35 cellular contexts compared by ENCODE assay signal in the genomic region with DNA sequence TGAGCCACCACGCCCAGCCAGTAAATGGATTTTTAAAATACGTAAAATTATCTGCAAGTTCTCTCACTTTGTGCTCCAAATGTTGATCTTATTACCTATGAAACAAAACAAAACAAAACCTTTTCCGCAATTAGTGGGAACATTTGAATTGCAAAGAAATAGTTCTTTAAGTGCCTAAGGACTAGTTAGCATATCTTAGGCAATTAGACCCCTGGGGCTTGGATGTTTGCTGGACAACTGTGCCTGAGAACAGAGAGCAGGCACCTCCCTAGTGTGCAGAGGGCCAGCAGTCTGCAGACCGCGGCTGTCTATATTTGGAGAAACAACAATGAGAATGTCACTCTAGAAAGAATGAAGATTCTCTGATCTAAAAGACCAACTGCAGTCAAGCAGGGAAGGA. TPM values are rescaled to one million over a fixed set of nuclear protein-coding genes. Genes with fewer than 3 reads are reported as not detected.
A peak's percentile ranks its signal among the peaks of the same experiment; 100 is the strongest.
DNase-seq lines count a peak whose midpoint lies in the region; ATAC-seq, FAIRE-seq and TF ChIP-seq lines count a peak whose summit lies in the region.
"Had no signal": no experiment of that assay in that cellular context is flagged by ENCODE, and none has a peak within 500 bp of the region (broad histone marks: within the 10 kb centered on the region; RNA-seq: fewer than 3 reads in every experiment).

No MANE protein-coding gene starts in this region.

- no peaks in the 10 kb centered on the region for H3K36me3 Mint-ChIP-seq in activated CD8-positive, alpha-beta memory T cell treated with anti-CD3 and anti-CD28 coated beads, Interleukin-2, amount 10 ng/mL, durations not matched to agents 7 days and 5 days

- no peak for FAIRE-seq in kidney (lab: Jason Lieb, UNC)
- FAIRE-seq: endothelial cell of umbilical vein, HTR-8/SVneo, urothelium cell line had no signal

- H3K27me3 ChIP-seq in adipocyte (replicated peaks; ENCODE audit: control insufficient read depth, insufficient read depth, low read length) (no peaks in the 10 kb centered on the region), PC-3 (ENCODE audit: low read length) (peaks cover 31% of the 10 kb centered on the region), lower lobe of right lung (ENCODE audit: low read depth) (no peaks in the 10 kb centered on the region)
- H3K27me3 ChIP-seq: ascending aorta; BLaER1 treated with 17β-estradiol and CSF1 and Interleukin-3, amounts not matched to agents 10 nM and 100 nM had no signal

- no peak overlapping the region for H3K9ac ChIP-seq in adipocyte (ENCODE audit: low read length)
- H3K9ac ChIP-seq in kidney (ENCODE audit: low read length in 2 of 2): no peak overlapping the region
- no peak overlapping the region for H3K9ac ChIP-seq in PC-3 (ENCODE audit: low read length)
- H3K9ac ChIP-seq: BLaER1 treated with 17β-estradiol and CSF1 and Interleukin-3, amounts not matched to agents 10 nM and 100 nM had no signal

- H3K9me2 ChIP-seq in PC-3 (replicated peaks; ENCODE audit: low read length): no peaks in the 10 kb centered on the region

- ATAC-seq in PC-3 (no peak), lower lobe of right lung (no peak)
- ATAC-seq in activated CD8-positive, alpha-beta memory T cell treated with anti-CD3 and anti-CD28 coated beads, Interleukin-2, amount 10 ng/mL, durations not matched to agents 7 days and 5 days: no peak
- ATAC-seq: activated naive CD4-positive, alpha-beta T cell treated with anti-CD3 and anti-CD28 coated beads, Interleukin-2, amount 50 U/mL, for 72 hours; activated T-helper 17 cell treated with anti-CD3 and anti-CD28 coated beads, Interleukin-2, amount 50 U/mL, for 72 hours; left lobe of liver; naive thymus-derived CD8-positive, alpha-beta T cell; Panc1 had no signal

- no peaks in the 10 kb centered on the region for H3K79me2 ChIP-seq in PC-3 (ENCODE audit: low read length)

- H3K27ac ChIP-seq in HEK293 (ENCODE audit: extremely low read depth, low read depth, low read length) (no peak overlapping the region), kidney (ENCODE audit: low read depth in 2 of 2, low read length in 2 of 2) (no peak overlapping the region), PC-3 (ENCODE audit: low read length) (no peak overlapping the region), lower lobe of right lung (no peak overlapping the region)
- H3K27ac ChIP-seq: ascending aorta; BLaER1 treated with 17β-estradiol and CSF1 and Interleukin-3, amounts not matched to agents 10 nM and 100 nM had no signal

- H3K27me3 Mint-ChIP-seq in activated CD8-positive, alpha-beta memory T cell treated with anti-CD3 and anti-CD28 coated beads, Interleukin-2, amount 10 ng/mL, durations not matched to agents 7 days and 5 days: peaks cover 4% of the 10 kb centered on the region

- H3K4me3 ChIP-seq in HEK293 (ENCODE audit: low read depth, low read length) (no peak overlapping the region), adipocyte (ENCODE audit: low read length) (peak overlapping the region; percentile 35), kidney (ENCODE audit: low read length in 2 of 2) (no peak overlapping the region), PC-3 (ENCODE audit: low read length) (no peak overlapping the region), lower lobe of right lung (no peak overlapping the region)
- H3K4me3 ChIP-seq: ascending aorta; BLaER1 treated with 17β-estradiol and CSF1 and Interleukin-3, amounts not matched to agents 10 nM and 100 nM had no signal

- TF ChIP-seq CTCF in HEK293 (tag by site-specific recombination; IDR thresholded peaks at IDR 0.05) (no peak), kidney (IDR thresholded peaks at IDR 0.05; ENCODE audit: borderline replicate concordance, extremely low read depth, insufficient read depth) (no peak), PC-3 (conservative IDR thresholded peaks at IDR 0.05; ENCODE audit: low read depth, low read length) (no peak), lower lobe of right lung (IDR thresholded peaks at IDR 0.05) (no peak)

- H3K27ac Mint-ChIP-seq in activated CD8-positive, alpha-beta memory T cell treated with anti-CD3 and anti-CD28 coated beads, Interleukin-2, amount 10 ng/mL, durations not matched to agents 7 days and 5 days: no peak overlapping the region
- H3K27ac Mint-ChIP-seq: activated B cell treated with CpG ODN at 0.5 μM for 24 hours; activated naive CD4-positive, alpha-beta T cell treated with anti-CD3 and anti-CD28 coated beads, Interleukin-2, amount 50 U/mL, for 72 hours; activated T-helper 17 cell treated with anti-CD3 and anti-CD28 coated beads, Interleukin-2, amount 50 U/mL, for 72 hours; naive thymus-derived CD8-positive, alpha-beta T cell had no signal

- no peaks in the 10 kb centered on the region for H3K4me1 ChIP-seq in HEK293 (ENCODE audit: control insufficient read depth, insufficient read depth, low read length)
- peaks cover 17% of the 10 kb centered on the region for H3K4me1 ChIP-seq in adipocyte (ENCODE audit: control insufficient read depth, insufficient read depth, low read length)
- no peaks in the 10 kb centered on the region for H3K4me1 ChIP-seq in kidney (ENCODE audit: control insufficient read depth in 1 of 2, insufficient read depth in 1 of 2, low read depth in 1 of 2, low read length in 2 of 2)
- H3K4me1 ChIP-seq in PC-3 (ENCODE audit: insufficient read depth, low read length): no peaks in the 10 kb centered on the region
- H3K4me1 ChIP-seq in lower lobe of right lung: no peaks in the 10 kb centered on the region
- H3K4me1 ChIP-seq: ascending aorta; BLaER1 treated with 17β-estradiol and CSF1 and Interleukin-3, amounts not matched to agents 10 nM and 100 nM; Caco-2 had no signal

- H3K4me2 ChIP-seq in PC-3 (ENCODE audit: low read length): no peak overlapping the region
- H3K4me2 ChIP-seq: BLaER1 treated with 17β-estradiol and CSF1 and Interleukin-3, amounts not matched to agents 10 nM and 100 nM had no signal

- intact Hi-C loops in kidney (cut with DNase I): no loop called here
- intact Hi-C loops in PC-3 (cut with micrococcal nuclease): no loop called here
- intact Hi-C loops in lower lobe of right lung (cut with DNase I): no loop called here

- no peaks in the 10 kb centered on the region for H3F3A ChIP-seq in PC-3 (ENCODE audit: low read length, unreplicated experiment)

- BruUV-seq in PC-3 (replicated peaks; lab: Mats Ljungman, UMichigan): no TSS peak

- H2AFZ ChIP-seq in PC-3 (ENCODE audit: low read length): no peak overlapping the region

- no peaks in the 10 kb centered on the region for H3K4me1 Mint-ChIP-seq in activated CD8-positive, alpha-beta memory T cell treated with anti-CD3 and anti-CD28 coated beads, Interleukin-2, amount 10 ng/mL, durations not matched to agents 7 days and 5 days
- H3K4me1 Mint-ChIP-seq: activated B cell treated with CpG ODN at 0.5 μM for 24 hours; activated T-helper 17 cell treated with anti-CD3 and anti-CD28 coated beads, Interleukin-2, amount 50 U/mL, for 72 hours; central memory CD8-positive, alpha-beta T cell; naive thymus-derived CD8-positive, alpha-beta T cell had no signal

- DNase-seq in AG20443 (ENCODE audit: low spot score) (peak; percentile 41), adipocyte (ENCODE audit: low read depth) (peak; percentile 21), islet precursor cell (peak; percentile 83), kidney (no peak), PC-3 (no peak), lower lobe of right lung (no peak)
- DNase-seq in activated CD8-positive, alpha-beta memory T cell treated with anti-CD3 and anti-CD28 coated beads, Interleukin-2, amount 10 ng/mL, durations not matched to agents 7 days and 5 days: no peak
- DNase-seq: ACHN; activated B cell treated with CpG ODN at 0.5 μM for 24 hours; activated CD4-positive, alpha-beta T cell treated with anti-CD3 and anti-CD28 coated beads, Interleukin-2, amount 50 U/mL, for 48 hours; activated CD8-positive, alpha-beta memory T cell treated with anti-CD3 and anti-CD28 coated beads, Interleukin-2, amount 50 U/mL, for 48 hours; Caco-2; DND-41; naive thymus-derived CD8-positive, alpha-beta T cell; NCI-H1930; NCI-H446; NK-92 treated with Interleukin-12 subunit alpha and Interleukin-12 subunit beta, amount 100 ng/mL, for 24 hours; retina; SIG-M5; SW 1271; T1000 had no signal

- H3K9me3 ChIP-seq in HEK293 (ENCODE audit: control insufficient read depth, insufficient read depth, low read depth, low read length) (peaks cover 3% of the 10 kb centered on the region; the same call in 1 of the 2 replicates), adipocyte (ENCODE audit: control insufficient read depth, low read length) (peaks cover 5% of the 10 kb centered on the region), kidney (ENCODE audit: control insufficient read depth in 1 of 2, low read length in 2 of 2) (no peaks in the 10 kb centered on the region), PC-3 (ENCODE audit: low read length) (no peaks in the 10 kb centered on the region), lower lobe of right lung (no peaks in the 10 kb centered on the region)
- H3K9me3 ChIP-seq: ascending aorta, Caco-2 had no signal

- H3K36me3 ChIP-seq in HEK293 (ENCODE audit: control insufficient read depth in 2 of 2, insufficient read depth in 1 of 2, low read length in 2 of 2) (no peaks in the 10 kb centered on the region), adipocyte (ENCODE audit: control insufficient read depth, insufficient read depth, low read length, severe bottlenecking) (no peaks in the 10 kb centered on the region), kidney (ENCODE audit: control insufficient read depth in 1 of 2, insufficient read depth in 2 of 2, low read length in 2 of 2) (no peaks in the 10 kb centered on the region), PC-3 (ENCODE audit: low read depth, low read length) (no peaks in the 10 kb centered on the region), lower lobe of right lung (no peaks in the 10 kb centered on the region)
- H3K36me3 ChIP-seq: ascending aorta; BLaER1 treated with 17β-estradiol and CSF1 and Interleukin-3, amounts not matched to agents 10 nM and 100 nM had no signal

- POLR2A ChIA-PET in HEK293 (lab: Yijun Ruan, JAX) (no interaction called here), PC-3 (lab: Charles Lee; ENCODE audit: unreplicated experiment) (no interaction called here)

- no peaks in the 10 kb centered on the region for H4K20me1 ChIP-seq in PC-3 (ENCODE audit: low read length)
- H4K20me1 ChIP-seq: BLaER1 treated with 17β-estradiol and CSF1 and Interleukin-3, amounts not matched to agents 10 nM and 100 nM had no signal

- CTCF ChIA-PET in HEK293 (lab: Yijun Ruan, JAX): interaction anchor here (0.7 kb wide), 1 partner anchor 280 kb away, joined by 3 read pairs; no protein-coding TSS in a partner anchor
- CTCF ChIA-PET in PC-3 (lab: Charles Lee): no interaction called here
- CTCF ChIA-PET in activated CD8-positive, alpha-beta memory T cell treated with anti-CD3 and anti-CD28 coated beads, Interleukin-2, amount 10 ng/mL, durations not matched to agents 7 days and 5 days (lab: Charles Lee): no interaction called here

- H3K4me3 Mint-ChIP-seq in activated CD8-positive, alpha-beta memory T cell treated with anti-CD3 and anti-CD28 coated beads, Interleukin-2, amount 10 ng/mL, durations not matched to agents 7 days and 5 days: no peak overlapping the region
- H3K4me3 Mint-ChIP-seq: activated B cell treated with CpG ODN at 0.5 μM for 24 hours; activated T-helper 17 cell treated with anti-CD3 and anti-CD28 coated beads, Interleukin-2, amount 50 U/mL, for 72 hours; central memory CD8-positive, alpha-beta T cell; naive thymus-derived CD8-positive, alpha-beta T cell had no signal

- H3K9me3 Mint-ChIP-seq in activated CD8-positive, alpha-beta memory T cell treated with anti-CD3 and anti-CD28 coated beads, Interleukin-2, amount 10 ng/mL, durations not matched to agents 7 days and 5 days (ENCODE audit: low read depth): no peaks in the 10 kb centered on the region
- H3K9me3 Mint-ChIP-seq: activated B cell treated with CpG ODN at 0.5 μM for 24 hours; central memory CD8-positive, alpha-beta T cell had no signal

RNA-seq across cellular contexts. Expression of a gene that starts 16.0 kb away (rescaled TPM):
- total RNA-seq in kidney: 0.16 TPM
- 0.09 TPM for polyA plus RNA-seq in kidney (ENCODE audit: insufficient read depth, low read depth, low replicate concordance)
- total RNA-seq in PC-3 (2014; rRNA removed): not detected in 2 replicates
- total RNA-seq in lower lobe of right lung: not detected
- total RNA-seq in activated CD8-positive, alpha-beta memory T cell treated with anti-CD3 and anti-CD28 coated beads, Interleukin-2, amount 10 ng/mL, durations not matched to agents 7 days and 5 days: not detected
- total RNA-seq: activated B cell treated with CpG ODN at 0.5 μM for 24 hours; activated naive CD4-positive, alpha-beta T cell treated with anti-CD3 and anti-CD28 coated beads, Interleukin-2, amount 50 U/mL, for 72 hours; activated T-helper 17 cell treated with anti-CD3 and anti-CD28 coated beads, Interleukin-2, amount 50 U/mL, for 72 hours; ascending aorta; Caco-2; dermis microvascular lymphatic vessel endothelial cell; endothelial cell of umbilical vein; glomerular endothelial cell; naive thymus-derived CD8-positive, alpha-beta T cell; osteoblast had no signal
- polyA plus RNA-seq: endothelial cell of umbilical vein; naive thymus-derived CD8-positive, alpha-beta T cell had no signal

Comparison
In these comparisons a context has a peak if more than half of its experiments do, and no peak if none do; other contexts are left out.
1. DNase-seq: peak in AG20443 (single experiment), adipocyte (single experiment) and islet precursor cell (single experiment); none in kidney (single experiment), PC-3 (single experiment), lower lobe of right lung (single experiment) and activated CD8-positive, alpha-beta memory T cell treated with anti-CD3 and anti-CD28 coated beads, Interleukin-2, amount 10 ng/mL, durations not matched to agents 7 days and 5 days (single experiment).